In the genomic region with DNA sequence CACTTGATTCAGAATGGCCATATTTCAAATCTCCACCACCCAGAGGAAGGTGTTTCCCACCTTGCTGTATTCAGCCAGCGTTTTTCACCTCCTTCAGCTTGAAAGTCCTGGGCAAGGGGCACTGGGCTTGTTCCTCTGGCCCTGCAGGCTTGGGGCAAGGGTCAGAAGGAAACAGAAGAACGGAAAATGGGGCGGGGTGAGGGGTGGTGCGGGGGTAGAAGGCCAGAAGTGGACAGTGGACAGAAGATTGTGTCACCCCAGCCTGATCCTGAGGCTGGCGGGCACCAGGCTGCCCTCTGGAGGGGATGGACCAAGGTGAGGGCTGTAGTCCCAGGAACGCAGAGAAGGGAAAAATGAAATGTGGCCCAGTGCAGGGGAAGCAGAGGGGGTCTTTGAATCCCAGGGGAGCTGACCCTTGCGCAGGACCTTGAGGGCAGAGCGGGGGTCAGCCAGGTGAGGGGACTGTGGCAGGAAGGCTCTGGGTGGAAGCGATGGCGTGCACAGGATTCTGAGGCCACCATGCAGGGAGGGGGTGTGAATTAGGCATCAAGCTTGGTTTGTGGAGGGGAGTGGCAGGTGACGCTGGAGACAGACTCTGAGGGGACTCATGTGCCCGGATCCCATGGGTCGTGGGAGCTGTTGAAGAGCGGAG, we compare ENCODE assay signal across 14 cellular contexts. TPM values are rescaled to one million over a fixed set of nuclear protein-coding genes. Genes with fewer than 3 reads are reported as not detected.
DNase-seq lines count a peak whose midpoint lies in the region; ATAC-seq and TF ChIP-seq lines count a peak whose summit lies in the region.
"Had no signal": no experiment of that assay in that cellular context is flagged by ENCODE, and none has a peak within 500 bp of the region (broad histone marks: within the 10 kb centered on the region; RNA-seq: fewer than 3 reads in every experiment).

No MANE protein-coding gene starts in this region.

- H3K36me3 ChIP-seq in GM23338 (ENCODE audit: insufficient read depth) (peaks cover 8% of the 10 kb centered on the region; the same call in 1 of the 2 replicates), right lobe of liver (peaks cover 0 to 74% (median 26%) of the 10 kb centered on the region in 4 donors), stomach smooth muscle (ENCODE audit: control insufficient read depth in 2 of 2, insufficient read depth in 2 of 2, low read length in 2 of 2) (peaks cover 0 to 5% of the 10 kb centered on the region in 2 donors)

- peaks cover 6% of the 10 kb centered on the region for H3K27me3 Mint-ChIP-seq in GM23338 (ENCODE audit: insufficient read depth, low read depth, poor library complexity)
- H3K27me3 Mint-ChIP-seq: activated CD8-positive, alpha-beta T cell treated with anti-CD3 and anti-CD28 coated beads for 36 hours had no signal

- peaks cover 30% of the 10 kb centered on the region for H3K36me3 Mint-ChIP-seq in GM23338 (ENCODE audit: low read depth)

- peaks cover 2% of the 10 kb centered on the region; the same call in 1 of the 3 replicates for H3K4me1 Mint-ChIP-seq in GM23338

- no peak overlapping the region for H3K27ac ChIP-seq in GM23338 (ENCODE audit: low read depth)
- H3K27ac ChIP-seq in adipose tissue (ENCODE audit: low read depth, low read length) = peak overlapping the region; percentile 26
- peak overlapping the region; percentile 20 to 79 (median 57) for H3K27ac ChIP-seq in right lobe of liver
- H3K27ac ChIP-seq in stomach smooth muscle (ENCODE audit: low read length) = peak overlapping the region; percentile 53
- H3K27ac ChIP-seq: thoracic aorta, VCaP had no signal

- no peak overlapping the region for H3K9ac ChIP-seq in stomach smooth muscle (ENCODE audit: low read length in 2 of 2)

- no peak overlapping the region for H3K4me3 Mint-ChIP-seq in GM23338
- H3K4me3 Mint-ChIP-seq: activated CD8-positive, alpha-beta T cell treated with anti-CD3 and anti-CD28 coated beads for 36 hours had no signal

- no peak for TF ChIP-seq POLR2A in right lobe of liver (IDR thresholded peaks at IDR 0.05)

- H3F3A ChIP-seq in GM23338 (replicated peaks; ENCODE audit: low read depth) = no peaks in the 10 kb centered on the region

- 0 out of 2 replicates have a peak overlapping the region, but pooled peaks have one; percentile 19 for H3K27ac Mint-ChIP-seq in GM23338
- H3K27ac Mint-ChIP-seq: activated CD8-positive, alpha-beta T cell treated with anti-CD3 and anti-CD28 coated beads for 36 hours had no signal

- H3K4me3 ChIP-seq in GM23338 (no peak overlapping the region), right lobe of liver (no peak overlapping the region), stomach smooth muscle (ENCODE audit: low read length in 2 of 2) (no peak overlapping the region)
- H3K4me3 ChIP-seq: thoracic aorta had no signal

- H3K9me3 ChIP-seq in right lobe of liver (no peaks in the 10 kb centered on the region), stomach smooth muscle (ENCODE audit: control insufficient read depth in 2 of 2, low read length in 2 of 2) (no peaks in the 10 kb centered on the region)
- H3K9me3 ChIP-seq: BE2C, thoracic aorta had no signal

- H3K4me2 ChIP-seq in GM23338 = no peak overlapping the region

- WGBS in adipose tissue, 3 donors = 68 to 80% (median 74%) methylated on average over 14 of the region's 14 CpGs
- WGBS in right lobe of liver (ENCODE audit: insufficient coverage, low coverage, low lambda C conversion rate, missing lambda C conversion rate) = 52% methylated on average over 14 of the region's 14 CpGs

- H3K4me1 ChIP-seq in GM23338 (ENCODE audit: insufficient read depth) (no peaks in the 10 kb centered on the region), right lobe of liver (peaks cover 0 to 53% (median 16%) of the 10 kb centered on the region in 4 donors), stomach smooth muscle (ENCODE audit: control insufficient read depth, insufficient read depth, low read length) (peaks cover 44% of the 10 kb centered on the region)

- H2AFZ ChIP-seq in GM23338 = no peak overlapping the region

- no peak; a peak in 1 of 4 replicates for TF ChIP-seq CTCF in GM23338 (conservative IDR thresholded peaks at IDR 0.05; ENCODE audit: low read depth in 2 of 2)
- peak in 3 of 4 donors; percentile 22 to 43 (median 36) for TF ChIP-seq CTCF in right lobe of liver (IDR thresholded peaks at IDR 0.05)

- DNase-seq in GM23338 (ENCODE audit: low spot score) (no peak), right lobe of liver (peak; percentile 72 to 89 (median 87)), germinal center (ENCODE audit: low spot score) (no peak)
- DNase-seq: activated CD8-positive, alpha-beta T cell treated with anti-CD3 and anti-CD28 coated beads for 36 hours; BE2C; NCI-H1694; SIG-M5; stimulated activated CD4-positive, alpha-beta T cell treated with anti-CD3 and anti-CD28 coated beads, Interleukin-4, amount 100 ng/mL, for 1 hour had no signal

- no peaks in the 10 kb centered on the region for H3K27me3 ChIP-seq in GM23338 (ENCODE audit: insufficient read depth)
- no peaks in the 10 kb centered on the region for H3K27me3 ChIP-seq in right lobe of liver
- H3K27me3 ChIP-seq in stomach smooth muscle (ENCODE audit: control insufficient read depth in 1 of 2, insufficient read depth in 2 of 2, low read length in 2 of 2) = no peaks in the 10 kb centered on the region
- H3K27me3 ChIP-seq: BE2C had no signal

- H4K20me1 ChIP-seq in GM23338 (replicated peaks; ENCODE audit: insufficient read depth) = no peaks in the 10 kb centered on the region

- no peaks in the 10 kb centered on the region for H3K9me2 ChIP-seq in GM23338 (ENCODE audit: insufficient read depth)

- ATAC-seq in GM23338 (no peak), right lobe of liver (peak; percentile 61 to 73 (median 67)), GM18498 (IDR thresholded peaks at IDR 0.05; ENCODE audit: unreplicated experiment) (no peak), HG03439 (IDR thresholded peaks at IDR 0.05; ENCODE audit: unreplicated experiment) (no peak)
- ATAC-seq: activated CD8-positive, alpha-beta T cell treated with anti-CD3 and anti-CD28 coated beads for 36 hours had no signal

- intact Hi-C loops in right lobe of liver (cut with DNase I) = no loop called here

- no peaks in the 10 kb centered on the region for H3K9me3 Mint-ChIP-seq in GM23338
- H3K9me3 Mint-ChIP-seq: activated CD8-positive, alpha-beta T cell treated with anti-CD3 and anti-CD28 coated beads for 36 hours had no signal

- H3K79me2 ChIP-seq in GM23338 (replicated peaks; ENCODE audit: insufficient read depth) = no peaks in the 10 kb centered on the region

RNA-seq across cellular contexts. Expression of a gene that starts 23.0 kb away (rescaled TPM):
- total RNA-seq in GM23338 (2014; rRNA removed; shearing (Covaris generic)) = 12.7 TPM in 2 replicates
- polyA plus RNA-seq in GM23338 (2016; fragmentation: Nextera tagmentation; extraction: Ambion mirVana) (22.3 and 27.1 TPM in 2 replicates), adipose tissue (100 to 1,000 TPM in 2 of 3 donors, 10 to 100 TPM in 1; 62.5 to 257 (median 117) TPM)
- 100 to 1,000 TPM in 1 of 6 experiments, 10 to 100 TPM in 5; 20.8 to 104 (median 53.1) TPM for total RNA-seq in right lobe of liver

RNA-seq across cellular contexts. Expression of a gene that starts 56.5 kb away (rescaled TPM):
- total RNA-seq in GM23338 (2014; rRNA removed; shearing (Covaris generic)) = 126 and 164 TPM in 2 replicates
- polyA plus RNA-seq in GM23338 (2016; fragmentation: Nextera tagmentation; extraction: Ambion mirVana) (126 and 137 TPM in 2 replicates), adipose tissue (100 to 1,000 TPM in 1 of 3 donors, 10 to 100 TPM in 2; 59.6 to 250 (median 70.1) TPM)
- total RNA-seq in right lobe of liver = 1,000 to 10,000 TPM in 1 of 6 experiments, 100 to 1,000 TPM in 5; 370 to 1,042 (median 725) TPM

Comparison
In these comparisons a context has a peak if more than half of its experiments do, and no peak if none do; other contexts are left out.
1. ATAC-seq: peak in right lobe of liver (4 of 4); none in GM23338 (single experiment), GM18498 (single experiment) and HG03439 (single experiment).
2. DNase-seq: peak in right lobe of liver (3 of 3); none in GM23338 (single experiment) and germinal center (single experiment).
3. CTCF ChIP-seq: peak in right lobe of liver (3 of 4); none in GM23338 (0 of 2).